ENCODE assay signal across 8 cellular contexts in the genomic region with DNA sequence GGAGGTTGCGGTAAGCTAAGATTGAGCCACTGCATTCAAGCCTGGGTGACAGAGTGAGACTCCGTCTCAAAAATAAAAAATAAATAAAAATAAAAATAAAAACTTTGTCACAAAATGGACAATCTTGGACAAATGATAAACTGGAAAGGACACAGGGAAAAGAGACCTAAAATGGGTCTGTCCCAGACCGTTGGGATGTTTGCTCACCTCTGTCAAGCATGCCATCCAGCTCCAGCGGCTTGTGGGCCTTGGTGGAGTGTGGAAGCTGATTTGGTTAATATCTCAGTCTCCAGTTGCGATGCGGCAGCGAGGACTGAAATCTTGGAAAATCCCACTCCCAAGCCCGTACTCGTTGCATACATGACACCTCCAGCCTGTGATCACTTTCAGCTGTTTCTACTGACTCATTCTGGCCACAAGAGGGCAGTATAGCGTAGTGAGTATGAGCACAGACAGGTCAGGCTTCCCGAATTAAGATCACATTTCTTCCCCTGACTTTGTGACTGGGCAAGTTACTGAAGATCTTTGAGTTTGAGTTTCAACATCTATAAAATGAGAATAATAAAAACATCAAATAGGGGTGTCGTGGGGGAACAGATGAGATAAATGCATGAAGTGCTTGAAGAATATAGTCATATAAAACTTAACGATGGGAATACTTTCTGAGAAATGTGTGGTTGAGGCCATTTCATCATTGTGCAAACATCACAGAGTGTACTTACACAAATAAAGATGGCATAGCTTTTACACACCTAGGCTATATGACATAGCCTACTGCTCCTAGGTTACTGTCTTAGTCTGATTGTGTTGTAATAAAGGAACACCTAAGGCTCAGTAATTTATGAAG. TPM values are rescaled to one million over a fixed set of nuclear protein-coding genes. Genes with fewer than 3 reads are reported as not detected.
DNase-seq lines count a peak whose midpoint lies in the region; ATAC-seq and TF ChIP-seq lines count a peak whose summit lies in the region.

No MANE protein-coding gene starts in this region.

- no peaks in the 10 kb centered on the region for H3F3A ChIP-seq in SU-DHL-6 (ENCODE audit: insufficient read depth)

- H3K9me3 ChIP-seq in SU-DHL-6 (ENCODE audit: insufficient read depth, low read length), result no peaks in the 10 kb centered on the region
- H3K9me3 ChIP-seq in cardiac muscle cell (ENCODE audit: low read depth), result no peaks in the 10 kb centered on the region
- no peaks in the 10 kb centered on the region for H3K9me3 ChIP-seq in psoas muscle

- H3K27me3 Mint-ChIP-seq in activated naive CD8-positive, alpha-beta T cell treated with anti-CD3 and anti-CD28 coated beads, Interleukin-2, amount 50 U/mL, for 24 hours, result peaks cover under 1% of the 10 kb centered on the region

- no peak overlapping the region for H3K4me2 ChIP-seq in SU-DHL-6 (ENCODE audit: low read depth, low read length, poor library complexity, severe bottlenecking)

- no peaks in the 10 kb centered on the region for H3K9me3 Mint-ChIP-seq in activated naive CD8-positive, alpha-beta T cell treated with anti-CD3 and anti-CD28 coated beads, Interleukin-2, amount 50 U/mL, for 24 hours

- POLR2A ChIA-PET in HEK293T (lab: Yijun Ruan, JAX), result no interaction called here

- H3K4me3 Mint-ChIP-seq in activated naive CD8-positive, alpha-beta T cell treated with anti-CD3 and anti-CD28 coated beads, Interleukin-2, amount 50 U/mL, for 24 hours, result no peak overlapping the region

- no peak overlapping the region for H3K9ac ChIP-seq in SU-DHL-6 (ENCODE audit: low read length)

- no peaks in the 10 kb centered on the region for H3K9me2 ChIP-seq in SU-DHL-6 (replicated peaks; ENCODE audit: insufficient read depth, low read length)

- no peaks in the 10 kb centered on the region for H3K36me3 ChIP-seq in SU-DHL-6 (ENCODE audit: low read length)
- H3K36me3 ChIP-seq in cardiac muscle cell, result no peaks in the 10 kb centered on the region
- no peaks in the 10 kb centered on the region for H3K36me3 ChIP-seq in psoas muscle (ENCODE audit: insufficient read depth in 1 of 2, low read depth in 1 of 2)

- peak overlapping the region; percentile 16 for H2AFZ ChIP-seq in SU-DHL-6 (ENCODE audit: low read depth, low read length, severe bottlenecking)

- DNase-seq in HEK293T (ENCODE audit: extremely low spot score), result peak; percentile 83
- DNase-seq in NB4 (ENCODE audit: low read depth), result peak; percentile 77
- DNase-seq in activated naive CD8-positive, alpha-beta T cell treated with anti-CD3 and anti-CD28 coated beads, Interleukin-2, amount 50 U/mL, for 24 hours, result peak; percentile 57
- DNase-seq in cardiac muscle cell (ENCODE audit: low read depth in 1 of 2, low spot score in 1 of 2), result peak; percentile 91
- DNase-seq in psoas muscle, result no peak
- DNase-seq in GOT3 (lab: John Stamatoyannopoulos, UW), result no peak

- intact Hi-C loops in psoas muscle (cut with DNase I), result loop anchor here (2.0 kb wide), 1 partner anchor 51 kb away; no protein-coding TSS in a partner anchor

- H3K36me3 Mint-ChIP-seq in activated naive CD8-positive, alpha-beta T cell treated with anti-CD3 and anti-CD28 coated beads, Interleukin-2, amount 50 U/mL, for 24 hours (ENCODE audit: low read depth), result no peaks in the 10 kb centered on the region

- 22 to 24% (median 22%) methylated on average over 13 of the region's 13 CpGs for WGBS in psoas muscle, 3 donors

- H3K4me1 ChIP-seq in cardiac muscle cell (ENCODE audit: low read depth) (no peaks in the 10 kb centered on the region), psoas muscle (no peaks in the 10 kb centered on the region)

- H3K4me3 ChIP-seq in NB4 (ENCODE audit: low read depth, low read length) (no peak overlapping the region), SU-DHL-6 (ENCODE audit: insufficient read depth, low read length, poor library complexity, severe bottlenecking) (no peak overlapping the region), cardiac muscle cell (no peak overlapping the region), psoas muscle (no peak overlapping the region)

- peaks cover 4% of the 10 kb centered on the region for H3K4me1 Mint-ChIP-seq in activated naive CD8-positive, alpha-beta T cell treated with anti-CD3 and anti-CD28 coated beads, Interleukin-2, amount 50 U/mL, for 24 hours

- TF ChIP-seq POLR2A in NB4 (IDR thresholded peaks at IDR 0.05; ENCODE audit: extremely low read depth, insufficient read length), result no peak

- CTCF ChIA-PET in HEK293T (lab: Yijun Ruan, JAX), result interaction anchor here (0.6 to 4.4 kb wide), 5 partner anchors 33 to 572 kb away, joined by 3 to 30 read pairs (median 4); no protein-coding TSS in a partner anchor

- no peaks in the 10 kb centered on the region for H3K79me2 ChIP-seq in SU-DHL-6 (ENCODE audit: insufficient read depth, low read length)

- H3K27ac ChIP-seq in SU-DHL-6 (ENCODE audit: low read depth, low read length) (no peak overlapping the region), cardiac muscle cell (no peak overlapping the region), psoas muscle (no peak overlapping the region)

- TF ChIP-seq CTCF in GM12801 (IDR thresholded peaks at IDR 0.05; ENCODE audit: extremely low read depth, insufficient read length) (peak; percentile 20), NB4 (IDR thresholded peaks at IDR 0.05; ENCODE audit: low read depth, low read length) (peak; percentile 82), SU-DHL-6 (IDR thresholded peaks at IDR 0.05; ENCODE audit: insufficient read depth, low read length, poor library complexity, severe bottlenecking) (peak; percentile 92), cardiac muscle cell (IDR thresholded peaks at IDR 0.05; ENCODE audit: low read depth, low read length) (peak; percentile 90), psoas muscle (IDR thresholded peaks at IDR 0.05) (peak; percentile 89)

- no peaks in the 10 kb centered on the region for H4K20me1 ChIP-seq in SU-DHL-6 (ENCODE audit: low read depth, low read length)

- H3K27me3 ChIP-seq in SU-DHL-6 (ENCODE audit: low read length), result no peaks in the 10 kb centered on the region
- no peaks in the 10 kb centered on the region for H3K27me3 ChIP-seq in cardiac muscle cell
- H3K27me3 ChIP-seq in psoas muscle (ENCODE audit: insufficient read depth in 3 of 3, low read length in 2 of 3), result no peaks in the 10 kb centered on the region

- H3K27ac Mint-ChIP-seq in activated naive CD8-positive, alpha-beta T cell treated with anti-CD3 and anti-CD28 coated beads, Interleukin-2, amount 50 U/mL, for 24 hours, result no peak overlapping the region

- ATAC-seq in activated naive CD8-positive, alpha-beta T cell treated with anti-CD3 and anti-CD28 coated beads, Interleukin-2, amount 50 U/mL, for 24 hours, result peak; percentile 85
- peak; percentile 92 to 97 (median 93) for ATAC-seq in psoas muscle

TF ChIP-seq in HEK293T, 16 proteins besides CTCF, POLR2A, EP300 and RAD21:
- TF ChIP-seq SP1 (IDR thresholded peaks at IDR 0.05) (no peak), LEF1 (IDR thresholded peaks at IDR 0.05; ENCODE audit: borderline replicate concordance) (no peak), HDGF (IDR thresholded peaks at IDR 0.05; ENCODE audit: borderline replicate concordance) (no peak), TARDBP (IDR thresholded peaks at IDR 0.05) (no peak), ARNT (IDR thresholded peaks at IDR 0.05) (no peak), BHLHE40 (IDR thresholded peaks at IDR 0.05; ENCODE audit: borderline replicate concordance) (no peak), FOXK2 (IDR thresholded peaks at IDR 0.05) (no peak), FOXM1 (IDR thresholded peaks at IDR 0.05; ENCODE audit: borderline replicate concordance) (no peak), L3MBTL2 (conservative IDR thresholded peaks at IDR 0.05) (no peak), FOXA1 (IDR thresholded peaks at IDR 0.05) (no peak), ELF4 (IDR thresholded peaks at IDR 0.05) (no peak), SUZ12 (IDR thresholded peaks at IDR 0.05) (no peak)
TF ChIP-seq in HEK293T: peak in this region for 0.

RNA-seq across cellular contexts. Expression of a gene that starts 19.6 kb away (rescaled TPM):
- total RNA-seq in cardiac muscle cell, result not detected in 2 replicates
- polyA plus RNA-seq in cardiac muscle cell, result not detected in 2 replicates
- total RNA-seq in psoas muscle, result not detected
- under 1 TPM in 2 of 3 donors, not detected in 1; 0.01 to 0.09 TPM for polyA plus RNA-seq in psoas muscle

RNA-seq across cellular contexts. Expression of a gene that starts 41.3 kb away (rescaled TPM):
- total RNA-seq in cardiac muscle cell (1,073 and 1,090 TPM in 2 replicates), psoas muscle (100 to 1,000 TPM; 285 to 738 (median 504) TPM)
- polyA plus RNA-seq in cardiac muscle cell (329 and 344 TPM in 2 replicates), psoas muscle (1,000 to 10,000 TPM in 1 of 3 donors, 100 to 1,000 TPM in 2; 824 to 1,445 (median 961) TPM)

Comparison
In these comparisons a context has a peak if more than half of its experiments do, and no peak if none do; other contexts are left out.
1. CTCF ChIP-seq: peak in every context shown above with its lines; median percentile 92 in SU-DHL-6; 90 in cardiac muscle cell; 89 in psoas muscle; 82 in NB4; 20 in GM12801.
2. DNase-seq: peak in HEK293T (single experiment), NB4 (single experiment), activated naive CD8-positive, alpha-beta T cell treated with anti-CD3 and anti-CD28 coated beads, Interleukin-2, amount 50 U/mL, for 24 hours (single experiment) and cardiac muscle cell (2 of 2); none in psoas muscle (0 of 2) and GOT3 (single experiment).